Comparison of ENCODE assay signal across 8 cellular contexts in the genomic region with DNA sequence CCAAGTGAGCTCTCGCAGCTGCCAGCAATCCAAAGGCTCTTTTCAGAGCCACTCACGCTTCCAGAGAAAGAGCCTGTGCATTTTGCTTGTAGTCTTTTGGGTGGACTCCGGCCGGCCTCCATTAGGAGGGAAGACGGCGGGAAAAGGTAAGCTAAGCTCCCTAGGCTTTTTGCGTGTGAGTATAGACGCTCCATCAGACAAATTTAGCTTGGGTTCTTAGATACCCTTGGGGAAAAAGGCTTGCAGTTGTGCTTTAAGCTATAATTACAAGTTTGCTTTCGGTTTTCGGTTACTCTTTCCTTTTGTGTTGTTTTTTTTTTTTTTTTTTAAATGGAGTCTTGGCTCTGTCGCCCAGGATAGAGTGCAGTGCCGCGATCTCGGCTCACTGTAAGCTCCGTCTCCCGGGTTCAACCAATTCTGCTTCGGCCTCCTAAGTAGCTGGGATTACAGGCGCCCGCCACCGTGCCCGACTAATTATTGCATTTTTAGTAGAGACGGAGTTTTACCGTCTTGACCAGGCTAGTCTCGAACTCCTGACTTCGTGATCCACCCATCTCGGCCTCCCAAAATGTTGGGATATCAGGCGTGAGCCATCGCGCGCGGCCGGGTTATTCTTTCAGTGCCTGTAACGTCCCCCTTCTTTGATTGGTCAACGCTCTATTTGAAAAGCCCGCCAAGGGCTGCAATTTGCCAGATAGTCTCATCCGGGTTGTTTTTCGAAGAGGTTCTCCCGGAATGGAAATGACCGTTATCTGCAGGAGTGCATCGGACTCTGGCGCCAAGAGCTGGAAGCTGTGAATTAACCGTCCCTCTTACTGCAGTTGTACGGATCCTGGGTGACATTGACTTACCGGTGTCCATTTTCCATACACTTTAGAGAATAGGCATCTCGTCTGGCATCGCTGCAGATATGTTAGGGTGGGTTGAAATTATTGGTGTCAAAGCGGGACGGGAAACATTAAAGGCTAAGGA. TPM values are rescaled to one million over a fixed set of nuclear protein-coding genes. Genes with fewer than 3 reads are reported as not detected.
DNase-seq lines count a peak whose midpoint lies in the region; ATAC-seq, FAIRE-seq and TF ChIP-seq lines count a peak whose summit lies in the region.

No MANE protein-coding gene starts in this region.

- H2BK120ac ChIP-seq in mesenchymal stem cell (ENCODE audit: low read depth, low read length) = no peak overlapping the region

- no peaks in the 10 kb centered on the region for H3K9me3 ChIP-seq in mesenchymal stem cell (ENCODE audit: control insufficient read depth, low read length)

- H3K23ac ChIP-seq in mesenchymal stem cell (ENCODE audit: low read length in 2 of 2) = no peak overlapping the region

- peaks cover 0 to 3% (median 0%) of the 10 kb centered on the region in 3 donors for H3K27me3 Mint-ChIP-seq in CD14-positive monocyte (ENCODE audit: low read depth in 3 of 3)

- H3K27ac ChIP-seq in mesenchymal stem cell (ENCODE audit: low read length, poor library complexity, severe bottlenecking) = peak overlapping the region; percentile 70

- WGBS in mesenchymal stem cell = under 1% methylated on average over 47 of the region's 48 CpGs

- H3K27me3 ChIP-seq in mesenchymal stem cell (ENCODE audit: control insufficient read depth in 1 of 2, insufficient read depth in 1 of 2, low read length in 2 of 2) = no peaks in the 10 kb centered on the region

- H3K4me1 Mint-ChIP-seq in CD14-positive monocyte = peaks cover 37% of the 10 kb centered on the region

- H3K18ac ChIP-seq in mesenchymal stem cell (ENCODE audit: low read depth in 1 of 2, low read length in 2 of 2) = peak overlapping the region in 1 of 2 experiments; percentile 75

- TF ChIP-seq CTCF in CD14-positive monocyte (IDR thresholded peaks at IDR 0.05) = no peak

- H3K79me1 ChIP-seq in mesenchymal stem cell (replicated peaks; ENCODE audit: low read length, poor library complexity, severe bottlenecking) = no peaks in the 10 kb centered on the region

- ATAC-seq in GM21717 (IDR thresholded peaks at IDR 0.05; ENCODE audit: unreplicated experiment) = no peak

- no peak overlapping the region for H2AK5ac ChIP-seq in mesenchymal stem cell (ENCODE audit: low read length, severe bottlenecking)

- no peak overlapping the region for H3K14ac ChIP-seq in mesenchymal stem cell (ENCODE audit: low read length in 2 of 2)

- peak overlapping the region; percentile 94 for H3K9ac ChIP-seq in mesenchymal stem cell (ENCODE audit: low read length)

- H3K36me3 ChIP-seq in mesenchymal stem cell (ENCODE audit: control insufficient read depth in 1 of 2, insufficient read depth in 2 of 2, low read depth in 1 of 2, low read length in 2 of 2) = no peaks in the 10 kb centered on the region

- no peak overlapping the region for H2BK12ac ChIP-seq in mesenchymal stem cell (ENCODE audit: low read length in 2 of 2)

- no peaks in the 10 kb centered on the region for H3K36me3 Mint-ChIP-seq in CD14-positive monocyte

- H3K9me3 Mint-ChIP-seq in CD14-positive monocyte = no peaks in the 10 kb centered on the region

- intact Hi-C loops in CD14-positive monocyte (cut with micrococcal nuclease) = loop anchor here (2.0 to 10.0 kb wide), 9 partner anchors 27 to 739 kb away; a partner anchor contains a TSS

- peak; percentile 29 for FAIRE-seq in endometrium (lab: Jason Lieb, UNC)

- H2BK5ac ChIP-seq in mesenchymal stem cell (ENCODE audit: low read depth, low read length, poor library complexity, severe bottlenecking) = no peak overlapping the region

- peak overlapping the region in 4 of 7 donors; percentile 93 to 98 (median 94) for H3K27ac Mint-ChIP-seq in CD14-positive monocyte

- H3K4me1 ChIP-seq in mesenchymal stem cell (ENCODE audit: control insufficient read depth, insufficient read depth, low read depth, low read length) = peaks cover 13% of the 10 kb centered on the region

- H4K91ac ChIP-seq in mesenchymal stem cell (ENCODE audit: low read length) = peak overlapping the region; percentile 25

- peak; percentile 86 for DNase-seq in CD14-positive monocyte (ENCODE audit: low spot score)
- peak; percentile 73 for DNase-seq in HPDE6-E6E7 (ENCODE audit: extremely low spot score)
- DNase-seq in NCI-H82 treated with DMSO at 0.1 percent for 48 hours (lab: John Stamatoyannopoulos, UW; ENCODE audit: unreplicated experiment) = peak; percentile 87
- DNase-seq in activated CD8-positive, alpha-beta memory T cell treated with anti-CD3 and anti-CD28 coated beads for 48 hours (ENCODE audit: low read depth in 2 of 3, low spot score in 2 of 3) = peak; percentile 37 to 63 (median 58)
- peak; percentile 98 for DNase-seq in mesenchymal stem cell
- DNase-seq in stimulated activated CD8-positive, alpha-beta memory T cell treated with anti-CD3 and anti-CD28 coated beads, Interleukin-12 subunit alpha, Interleukin-12 subunit beta, amount 100 ng/mL, for 4 hours (ENCODE audit: low read depth) = peak; percentile 52

- peak overlapping the region; percentile 92 for H3K4me2 ChIP-seq in mesenchymal stem cell (ENCODE audit: low read length, poor library complexity, severe bottlenecking)

- no peak overlapping the region for H3K4ac ChIP-seq in mesenchymal stem cell (ENCODE audit: low read depth in 1 of 2, low read length in 2 of 2)

- H3K4me3 Mint-ChIP-seq in CD14-positive monocyte = no peak overlapping the region

- H2AFZ ChIP-seq in mesenchymal stem cell (ENCODE audit: low read depth, low read length) = peak overlapping the region; percentile 21

- H3K4me3 ChIP-seq in mesenchymal stem cell (ENCODE audit: insufficient read depth in 1 of 2, low read depth in 1 of 2, low read length in 2 of 2) = peak overlapping the region; percentile 56 to 93

- no peak overlapping the region for H2BK15ac ChIP-seq in mesenchymal stem cell (ENCODE audit: low read depth, poor library complexity, severe bottlenecking)

- H4K8ac ChIP-seq in mesenchymal stem cell (ENCODE audit: low read length) = peak overlapping the region; percentile 28

RNA-seq across cellular contexts. Expression of a gene that starts 18.1 kb away (rescaled TPM):
- not detected for polyA plus RNA-seq in CD14-positive monocyte
- polyA plus RNA-seq in mesenchymal stem cell (2013, experiment 1 of 2) = not detected
- polyA plus RNA-seq in mesenchymal stem cell (2013, experiment 2 of 2) = not detected
